In the genomic region with DNA sequence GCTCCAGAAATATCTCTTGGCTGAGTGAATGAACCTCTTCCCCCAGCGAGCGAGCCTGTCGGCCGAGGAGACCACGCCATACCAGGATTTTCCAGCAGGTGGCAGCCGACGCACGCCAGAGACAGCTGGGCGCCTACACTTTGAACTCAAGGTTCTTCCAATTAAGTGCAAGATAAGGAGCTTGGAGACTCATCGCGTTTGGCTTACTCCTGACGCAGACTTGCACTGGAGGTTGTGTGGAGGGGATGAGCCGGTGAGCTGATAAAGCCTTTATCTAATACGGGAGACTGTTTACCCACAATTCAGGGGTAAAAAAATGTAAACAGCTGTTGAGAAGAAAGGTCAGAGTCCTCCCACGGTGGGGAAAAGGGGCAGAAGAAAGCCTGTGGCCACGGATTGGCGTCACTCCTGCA, we compare ENCODE assay signal across 8 cellular contexts. TPM values are rescaled to one million over a fixed set of nuclear protein-coding genes. Genes with fewer than 3 reads are reported as not detected.
A peak's percentile ranks its signal among the peaks of the same experiment; 100 is the strongest.
DNase-seq lines count a peak whose midpoint lies in the region; ATAC-seq, FAIRE-seq and TF ChIP-seq lines count a peak whose summit lies in the region.

No MANE protein-coding gene starts in this region.

- H3K4me1 Mint-ChIP-seq in mesothelial cell of epicardium: peaks cover 2% of the 10 kb centered on the region

- peak; percentile 84 for DNase-seq in CD1c-positive myeloid dendritic cell (ENCODE audit: extremely low spot score)
- peak; percentile 64 for DNase-seq in NOMO-1 treated with DMSO at 0.1 percent for 48 hours (lab: John Stamatoyannopoulos, UW; ENCODE audit: unreplicated experiment)
- DNase-seq in activated CD8-positive, alpha-beta memory T cell treated with anti-CD3 and anti-CD28 coated beads for 48 hours (ENCODE audit: low read depth in 2 of 3, low spot score in 2 of 3): peak; percentile 31 to 59 (median 57)
- peak; percentile 46 to 91 for DNase-seq in mesothelial cell of epicardium (ENCODE audit: low spot score in 2 of 2, unreplicated experiment in 2 of 2)
- DNase-seq in stimulated activated CD8-positive, alpha-beta memory T cell treated with anti-CD3 and anti-CD28 coated beads, Interleukin-2, amount 100 ng/mL, for 1 hour (ENCODE audit: low read depth in 2 of 2): peak; percentile 31 to 45

- ATAC-seq in GM19397 (IDR thresholded peaks at IDR 0.05; ENCODE audit: unreplicated experiment) (peak; percentile 86), HG03571 (IDR thresholded peaks at IDR 0.05; ENCODE audit: unreplicated experiment) (peak; percentile 59)

- H3K36me3 Mint-ChIP-seq in mesothelial cell of epicardium: no peaks in the 10 kb centered on the region

- peak; percentile 93 for TF ChIP-seq CTCF in mesothelial cell of epicardium (IDR thresholded peaks at IDR 0.05; ENCODE audit: unreplicated experiment)

- FAIRE-seq in endometrium (lab: Jason Lieb, UNC): peak; percentile 88

- H3K9me3 Mint-ChIP-seq in mesothelial cell of epicardium: peaks cover 8% of the 10 kb centered on the region

- H3K27ac Mint-ChIP-seq in mesothelial cell of epicardium: no peak overlapping the region

- H3K27me3 Mint-ChIP-seq in mesothelial cell of epicardium (ENCODE audit: low read depth): peaks cover 71% of the 10 kb centered on the region

- no peak overlapping the region for H3K4me3 Mint-ChIP-seq in mesothelial cell of epicardium

RNA-seq across cellular contexts. Expression of a gene that starts 45.9 kb away (rescaled TPM):
- 2.0 to 3.0 TPM (median 2.8 TPM) in 3 replicates for total RNA-seq in mesothelial cell of epicardium

Comparison
In these comparisons a context has a peak if more than half of its experiments do, and no peak if none do; other contexts are left out.
1. Peak in every context shown above with its lines: DNase-seq and ATAC-seq.